ENCODE assay signal across 24 cellular contexts in genomic region chr2:3712841-3713503, GRCh38. TPM values are rescaled to one million over a fixed set of nuclear protein-coding genes. Genes with fewer than 3 reads are reported as not detected.
DNase-seq lines count a peak whose midpoint lies in the region; ATAC-seq, FAIRE-seq and TF ChIP-seq lines count a peak whose summit lies in the region.
"Had no signal": no experiment of that assay in that cellular context is flagged by ENCODE, and none has a peak within 500 bp of the region (broad histone marks: within the 10 kb centered on the region; RNA-seq: fewer than 3 reads in every experiment).

No MANE protein-coding gene starts in this region.

- peak overlapping the region; percentile 83 for H3K27ac Mint-ChIP-seq in chondrocyte (ENCODE audit: unreplicated experiment)
- H3K27ac Mint-ChIP-seq in activated naive CD8-positive, alpha-beta T cell treated with anti-CD3 and anti-CD28 coated beads for 36 hours, result no peak overlapping the region
- H3K27ac Mint-ChIP-seq: T-helper 1 cell treated with Interleukin-12 subunit alpha and Interleukin-12 subunit beta and Interleukin-4 antibody, amounts not matched to agents 30 μg/mL and 1 μg/mL, for 36 hours had no signal

- no peaks in the 10 kb centered on the region for H3K9me3 Mint-ChIP-seq in chondrocyte (ENCODE audit: low read depth)
- no peaks in the 10 kb centered on the region for H3K9me3 Mint-ChIP-seq in activated naive CD8-positive, alpha-beta T cell treated with anti-CD3 and anti-CD28 coated beads for 36 hours
- H3K9me3 Mint-ChIP-seq: neural crest cell; T-helper 1 cell treated with Interleukin-12 subunit alpha and Interleukin-12 subunit beta and Interleukin-4 antibody, amounts not matched to agents 30 μg/mL and 1 μg/mL, for 36 hours had no signal

- no peak overlapping the region for H3K4me2 ChIP-seq in GM23248 (ENCODE audit: unreplicated experiment)
- H3K4me2 ChIP-seq: KMS-11 had no signal

- peaks cover 6% of the 10 kb centered on the region for H3K27me3 Mint-ChIP-seq in chondrocyte (ENCODE audit: low read depth)
- peaks cover 11% of the 10 kb centered on the region for H3K27me3 Mint-ChIP-seq in activated naive CD8-positive, alpha-beta T cell treated with anti-CD3 and anti-CD28 coated beads for 36 hours

- no peaks in the 10 kb centered on the region for H3K9me2 ChIP-seq in GM23248 (ENCODE audit: insufficient read depth)

- FAIRE-seq in GM19239 (lab: Jason Lieb, UNC), result no peak

- H3K79me2 ChIP-seq in GM23248 (ENCODE audit: insufficient read depth), result no peaks in the 10 kb centered on the region

- H3K9ac ChIP-seq in GM23248, result no peak overlapping the region
- H3K9ac ChIP-seq: KMS-11 had no signal

- no peaks in the 10 kb centered on the region for H3K9me3 ChIP-seq in AG04450 (ENCODE audit: control insufficient read depth, insufficient read depth, low read length)
- no peaks in the 10 kb centered on the region for H3K9me3 ChIP-seq in GM23248 (ENCODE audit: low read depth)
- H3K9me3 ChIP-seq: esophagus squamous epithelium, left lung, sigmoid colon had no signal

- H3K4me3 Mint-ChIP-seq in chondrocyte (ENCODE audit: unreplicated experiment), result no peak overlapping the region
- H3K4me3 Mint-ChIP-seq in activated naive CD8-positive, alpha-beta T cell treated with anti-CD3 and anti-CD28 coated beads for 36 hours, result no peak overlapping the region
- H3K4me3 Mint-ChIP-seq: neural crest cell; T-helper 1 cell treated with Interleukin-12 subunit alpha and Interleukin-12 subunit beta and Interleukin-4 antibody, amounts not matched to agents 30 μg/mL and 1 μg/mL, for 36 hours had no signal

- no peaks in the 10 kb centered on the region for H3K4me1 ChIP-seq in GM23248 (ENCODE audit: insufficient read depth)
- H3K4me1 ChIP-seq: left lung, sigmoid colon had no signal

- H3K27me3 ChIP-seq in AG04450 (ENCODE audit: control insufficient read depth, insufficient read depth, low read length), result no peaks in the 10 kb centered on the region
- 0 out of 2 replicates have a peak, but pooled peaks cover 11% of the 10 kb centered on the region for H3K27me3 ChIP-seq in GM23248 (replicated peaks; ENCODE audit: insufficient read depth)

- no peaks in the 10 kb centered on the region for H3F3A ChIP-seq in GM23248 (ENCODE audit: insufficient read depth)

- no peaks in the 10 kb centered on the region for H3K36me3 Mint-ChIP-seq in chondrocyte (ENCODE audit: low read depth)
- H3K36me3 Mint-ChIP-seq in activated naive CD8-positive, alpha-beta T cell treated with anti-CD3 and anti-CD28 coated beads for 36 hours, result no peaks in the 10 kb centered on the region

- TF ChIP-seq CTCF in AG04450 (IDR thresholded peaks at IDR 0.05; ENCODE audit: low read depth, low read length) (no peak), chondrocyte (IDR thresholded peaks at IDR 0.05) (no peak)

- H3K27ac ChIP-seq in AG04450 (ENCODE audit: low read depth, low read length) (no peak overlapping the region), GM23248 (no peak overlapping the region)
- H3K27ac ChIP-seq: esophagus squamous epithelium, KMS-11, left lung, sigmoid colon had no signal

- ATAC-seq in HG03196 (IDR thresholded peaks at IDR 0.05; ENCODE audit: unreplicated experiment), result no peak
- ATAC-seq: left lung had no signal

- WGBS in GM23248 (ENCODE audit: low coverage in 1 of 2, low lambda C conversion rate in 2 of 2, missing lambda C conversion rate in 2 of 2), 2 experiments, result 17 to 18% methylated on average over 10 of the region's 10 CpGs

- POLR2A ChIA-PET in AG04450 (lab: Yijun Ruan, JAX), result no interaction called here

- H4K20me1 ChIP-seq in GM23248 (ENCODE audit: insufficient read depth), result no peaks in the 10 kb centered on the region

- in situ Hi-C loops in GM23248 (cut with MboI), result no loop called here

- DNase-seq in AG04450 (ENCODE audit: low read depth, low spot score) (peak; percentile 29), GM23248 (peak; percentile 13), chondrocyte (ENCODE audit: low spot score) (no peak), lung microvascular endothelial cell (ENCODE audit: low read depth in 2 of 2) (peak; percentile 14 to 84), GM19239 (ENCODE audit: insufficient read length, low spot score) (no peak)
- DNase-seq in activated naive CD8-positive, alpha-beta T cell treated with anti-CD3 and anti-CD28 coated beads for 36 hours, result no peak
- DNase-seq: activated CD4-positive, alpha-beta T cell treated with anti-CD3 and anti-CD28 coated beads for 4 hours; activated naive CD4-positive, alpha-beta T cell treated with anti-CD3 and anti-CD28 coated beads, Interleukin-2, amount 50 U/mL, for 16 hours; activated T-cell treated with anti-CD3 and anti-CD28 coated beads, Interleukin-2, amount 50 U/mL, for 48 hours; AML-193; effector memory CD4-positive, alpha-beta T cell; esophagus squamous epithelium; head of caudate nucleus; midbrain; NCI-H1048; NCI-H524; RPMI8226; sigmoid colon had no signal

- H3K4me3 ChIP-seq in AG04450 (ENCODE audit: low read depth, low read length), result no peak overlapping the region
- no peak overlapping the region for H3K4me3 ChIP-seq in GM23248
- H3K4me3 ChIP-seq: esophagus squamous epithelium, left lung, sigmoid colon had no signal

- peaks cover 16% of the 10 kb centered on the region for H3K4me1 Mint-ChIP-seq in chondrocyte (ENCODE audit: low read depth)
- H3K4me1 Mint-ChIP-seq in activated naive CD8-positive, alpha-beta T cell treated with anti-CD3 and anti-CD28 coated beads for 36 hours, result no peaks in the 10 kb centered on the region
- H3K4me1 Mint-ChIP-seq: neural crest cell had no signal

- no peak overlapping the region for H2AFZ ChIP-seq in GM23248

- CTCF ChIA-PET in AG04450 (lab: Charles Lee), result interaction anchor here (1.4 to 2.8 kb wide), 3 partner anchors 15 to 246 kb away, joined by 4 to 20 read pairs (median 14); no protein-coding TSS in a partner anchor

- H3K36me3 ChIP-seq in GM23248 (ENCODE audit: low read depth), result no peaks in the 10 kb centered on the region
- H3K36me3 ChIP-seq: esophagus squamous epithelium, left lung, sigmoid colon had no signal

RNA-seq across cellular contexts. Expression of gene DCDC2C, which starts 9.6 kb away (rescaled TPM):
- not detected in 2 replicates for polyA plus RNA-seq in AG04450 (2011; rRNA removed)
- polyA minus RNA-seq in AG04450 (2011; rRNA and poly(A)+ RNA removed), result not detected in 2 replicates
- total RNA-seq in GM23248 (2014; rRNA removed; shearing (Covaris generic)), result not detected in 2 replicates
- polyA plus RNA-seq in GM23248 (2016; fragmentation: Nextera tagmentation; extraction: Ambion mirVana), result not detected in 2 replicates
- total RNA-seq in chondrocyte, result not detected in 3 replicates
- total RNA-seq in lung microvascular endothelial cell, result not detected in 2 replicates
- total RNA-seq in activated naive CD8-positive, alpha-beta T cell treated with anti-CD3 and anti-CD28 coated beads for 36 hours, result not detected
- total RNA-seq: esophagus squamous epithelium, left lung, neural crest cell had no signal
- polyA plus RNA-seq: sigmoid colon had no signal

RNA-seq across cellular contexts. Expression of gene ALLC, which starts 55.0 kb away (rescaled TPM):
- polyA plus RNA-seq in AG04450 (2011; rRNA removed) (not detected in 2 replicates), GM23248 (2016; fragmentation: Nextera tagmentation; extraction: Ambion mirVana) (not detected in 2 replicates)
- polyA minus RNA-seq in AG04450 (2011; rRNA and poly(A)+ RNA removed), result not detected in 2 replicates
- not detected in 2 replicates for total RNA-seq in GM23248 (2014; rRNA removed; shearing (Covaris generic))
- total RNA-seq in chondrocyte (not detected in 3 replicates), lung microvascular endothelial cell (not detected in 2 replicates)
- not detected for total RNA-seq in activated naive CD8-positive, alpha-beta T cell treated with anti-CD3 and anti-CD28 coated beads for 36 hours
- total RNA-seq: esophagus squamous epithelium, HT1080, left lung, neural crest cell, sigmoid colon had no signal
- polyA plus RNA-seq: sigmoid colon had no signal

Comparison
In these comparisons a context has a peak if more than half of its experiments do, and no peak if none do; other contexts are left out.
1. DNase-seq: peak in AG04450 (single experiment), GM23248 (single experiment) and lung microvascular endothelial cell (2 of 2); none in chondrocyte (single experiment), activated naive CD8-positive, alpha-beta T cell treated with anti-CD3 and anti-CD28 coated beads for 36 hours (single experiment) and GM19239 (single experiment).